In the genomic region with DNA sequence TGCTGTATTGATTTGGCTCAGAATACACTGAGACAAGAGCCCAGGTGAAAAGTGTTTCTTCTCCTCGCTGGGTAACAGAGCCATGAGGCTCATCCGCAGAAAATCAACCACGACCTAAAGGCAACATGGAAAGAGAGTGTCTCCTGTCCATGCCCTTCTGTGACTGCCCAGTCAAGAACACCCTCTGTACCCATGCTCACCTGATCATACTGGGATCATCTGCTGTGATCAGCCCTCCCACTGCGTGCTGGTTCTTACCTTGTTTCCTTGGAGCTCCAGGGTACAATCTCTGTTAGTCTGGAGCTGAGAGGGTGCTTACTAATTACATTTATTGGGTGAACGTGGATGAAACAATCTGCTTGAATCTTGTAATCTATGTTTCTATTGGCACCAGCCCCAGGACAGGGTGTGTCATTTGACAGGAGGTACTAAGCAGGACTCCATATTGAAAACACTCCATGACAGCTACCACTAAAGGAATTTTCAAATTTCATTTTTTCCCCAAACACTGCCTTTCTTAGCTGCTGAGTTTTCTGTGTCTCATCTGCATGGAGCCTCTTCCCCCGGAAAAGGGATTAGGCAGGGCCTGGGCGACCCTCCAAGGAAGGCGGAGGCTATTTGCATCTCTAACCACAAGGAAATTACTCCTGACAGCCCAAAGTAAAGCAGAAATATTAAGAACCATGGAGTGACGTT, we compare ENCODE assay signal across 18 cellular contexts. TPM values are rescaled to one million over a fixed set of nuclear protein-coding genes. Genes with fewer than 3 reads are reported as not detected.
DNase-seq lines count a peak whose midpoint lies in the region; ATAC-seq and TF ChIP-seq lines count a peak whose summit lies in the region.
"Had no signal": no experiment of that assay in that cellular context is flagged by ENCODE, and none has a peak within 500 bp of the region (broad histone marks: within the 10 kb centered on the region; RNA-seq: fewer than 3 reads in every experiment).

No MANE protein-coding gene starts in this region.

- no peaks in the 10 kb centered on the region for H4K20me1 ChIP-seq in GM23338 (replicated peaks; ENCODE audit: insufficient read depth)

- no peaks in the 10 kb centered on the region for H3K79me2 ChIP-seq in GM23338 (replicated peaks; ENCODE audit: insufficient read depth)

- intact Hi-C loops in A673 (cut with micrococcal nuclease; ENCODE audit: unreplicated experiment), result no loop called here
- intact Hi-C loops in transverse colon (cut with DNase I; ENCODE audit: low total_unique reads), result no loop called here
- intact Hi-C loops in heart right ventricle (cut with DNase I), result no loop called here

- peak overlapping the region; percentile 84 for H3K27ac ChIP-seq in A673 (ENCODE audit: low read depth, low read length, poor library complexity, severe bottlenecking)
- H3K27ac ChIP-seq in GM23338 (ENCODE audit: low read depth), result no peak overlapping the region
- H3K27ac ChIP-seq in transverse colon, result no peak overlapping the region
- H3K27ac ChIP-seq in heart right ventricle, result no peak overlapping the region
- H3K27ac ChIP-seq: suprapubic skin had no signal

- H3K9me3 Mint-ChIP-seq in GM23338, result no peaks in the 10 kb centered on the region
- H3K9me3 Mint-ChIP-seq: activated CD4-positive, alpha-beta T cell treated with anti-CD3 and anti-CD28 coated beads, Interleukin-2, amount 10 ng/mL, durations not matched to agents 7 days and 5 days; activated naive CD8-positive, alpha-beta T cell treated with anti-CD3 and anti-CD28 coated beads, Interleukin-2, amount 10 ng/mL, durations not matched to agents 7 days and 5 days had no signal

- no peak for ATAC-seq in GM23338
- ATAC-seq in HG03095 (IDR thresholded peaks at IDR 0.05; ENCODE audit: unreplicated experiment), result no peak
- no peak for ATAC-seq in heart right ventricle

- no peak overlapping the region for H3K4me3 Mint-ChIP-seq in GM23338
- H3K4me3 Mint-ChIP-seq: activated CD4-positive, alpha-beta T cell treated with anti-CD3 and anti-CD28 coated beads, Interleukin-2, amount 10 ng/mL, durations not matched to agents 7 days and 5 days; activated naive CD8-positive, alpha-beta T cell treated with anti-CD3 and anti-CD28 coated beads, Interleukin-2, amount 10 ng/mL, durations not matched to agents 7 days and 5 days had no signal

- TF ChIP-seq CTCF in A673 (conservative IDR thresholded peaks at IDR 0.05; ENCODE audit: low read depth, low read length) (no peak), GM23338 (conservative IDR thresholded peaks at IDR 0.05; ENCODE audit: low read depth in 2 of 2) (no peak), fibroblast of villous mesenchyme (IDR thresholded peaks at IDR 0.05; ENCODE audit: insufficient read depth, low read depth, low read length) (no peak), transverse colon (IDR thresholded peaks at IDR 0.05) (no peak), heart right ventricle (IDR thresholded peaks at IDR 0.05) (no peak)

- no peaks in the 10 kb centered on the region for H3K36me3 ChIP-seq in A673 (ENCODE audit: insufficient read depth, low read length, poor library complexity, severe bottlenecking)
- no peaks in the 10 kb centered on the region for H3K36me3 ChIP-seq in GM23338 (ENCODE audit: insufficient read depth)
- no peaks in the 10 kb centered on the region for H3K36me3 ChIP-seq in transverse colon
- H3K36me3 ChIP-seq in heart right ventricle, result no peaks in the 10 kb centered on the region
- H3K36me3 ChIP-seq: suprapubic skin had no signal

- peaks cover 32% of the 10 kb centered on the region for H3K4me1 ChIP-seq in A673 (ENCODE audit: insufficient read depth, low read length, poor library complexity, severe bottlenecking)
- no peaks in the 10 kb centered on the region for H3K4me1 ChIP-seq in GM23338 (ENCODE audit: insufficient read depth)
- no peaks in the 10 kb centered on the region for H3K4me1 ChIP-seq in transverse colon
- H3K4me1 ChIP-seq in heart right ventricle, result no peaks in the 10 kb centered on the region
- H3K4me1 ChIP-seq: suprapubic skin had no signal

- H3K27me3 Mint-ChIP-seq in GM23338 (ENCODE audit: insufficient read depth, low read depth, poor library complexity), result no peaks in the 10 kb centered on the region

- H3K27me3 ChIP-seq in A673 (replicated peaks; ENCODE audit: insufficient read depth, low read depth, low read length, poor library complexity) (no peaks in the 10 kb centered on the region), GM23338 (ENCODE audit: insufficient read depth) (no peaks in the 10 kb centered on the region), transverse colon (no peaks in the 10 kb centered on the region), heart right ventricle (peaks cover 0 to 16% (median 0%) of the 10 kb centered on the region in 7 donors)

- POLR2A ChIA-PET in A673 (lab: Charles Lee; ENCODE audit: low non-redundant PET), result no interaction called here
- POLR2A ChIA-PET in HEK293T (lab: Yijun Ruan, JAX), result no interaction called here

- no peak overlapping the region for H3K4me2 ChIP-seq in GM23338

- H3K36me3 Mint-ChIP-seq in GM23338 (ENCODE audit: low read depth), result no peaks in the 10 kb centered on the region
- H3K36me3 Mint-ChIP-seq: activated naive CD8-positive, alpha-beta T cell treated with anti-CD3 and anti-CD28 coated beads, Interleukin-2, amount 10 ng/mL, durations not matched to agents 7 days and 5 days had no signal

- DNase-seq in A673 (ENCODE audit: low spot score) (peak; percentile 92), GM23338 (ENCODE audit: low spot score) (no peak), amniotic epithelial cell (ENCODE audit: low read depth) (peak; percentile 85), fibroblast of villous mesenchyme (ENCODE audit: low read depth) (peak; percentile 61), transverse colon (no peak), heart right ventricle (no peak), HEK293T (ENCODE audit: extremely low spot score) (no peak)
- DNase-seq: activated CD4-positive, alpha-beta T cell treated with anti-CD3 and anti-CD28 coated beads, Interleukin-2, amount 10 ng/mL, durations not matched to agents 7 days and 5 days; activated naive CD8-positive, alpha-beta T cell treated with anti-CD3 and anti-CD28 coated beads, Interleukin-2, amount 10 ng/mL, durations not matched to agents 7 days and 5 days; Calu3; GOT3; NCI-H1092 treated with DMSO at 0.1 percent for 48 hours; NCI-H2227 treated with DMSO at 0.1 percent for 48 hours; T1000 had no signal

- H3K9me3 ChIP-seq in A673 (ENCODE audit: low read depth, low read length, poor library complexity, severe bottlenecking) (no peaks in the 10 kb centered on the region), transverse colon (no peaks in the 10 kb centered on the region), heart right ventricle (no peaks in the 10 kb centered on the region)
- H3K9me3 ChIP-seq: suprapubic skin had no signal

- TSS peak; percentile 81 for BruUV-seq in A673 (replicated peaks; lab: Mats Ljungman, UMichigan)

- no peaks in the 10 kb centered on the region for H3F3A ChIP-seq in GM23338 (replicated peaks; ENCODE audit: low read depth)

- no peak overlapping the region for H3K27ac Mint-ChIP-seq in GM23338
- H3K27ac Mint-ChIP-seq: activated CD4-positive, alpha-beta T cell treated with anti-CD3 and anti-CD28 coated beads, Interleukin-2, amount 10 ng/mL, durations not matched to agents 7 days and 5 days; activated naive CD8-positive, alpha-beta T cell treated with anti-CD3 and anti-CD28 coated beads, Interleukin-2, amount 10 ng/mL, durations not matched to agents 7 days and 5 days had no signal

- 48 to 52% methylated on average over 5 to 9 of the region's 9 CpGs for WGBS in transverse colon (ENCODE audit: low coverage in 1 of 2), 2 donors
- WGBS in heart right ventricle, 2 donors, result 57 to 61% methylated on average over 9 of the region's 9 CpGs

- CTCF ChIA-PET in A673 (lab: Charles Lee), result no interaction called here
- CTCF ChIA-PET in HEK293T (lab: Yijun Ruan, JAX), result no interaction called here

- no peaks in the 10 kb centered on the region for H3K9me2 ChIP-seq in GM23338 (ENCODE audit: insufficient read depth)

- TF ChIP-seq EP300 in transverse colon (IDR thresholded peaks at IDR 0.05; ENCODE audit: low read depth), result no peak

- H3K4me3 ChIP-seq in A673 (ENCODE audit: low read depth, low read length, poor library complexity, severe bottlenecking) (peak overlapping the region; percentile 5), GM23338 (no peak overlapping the region), fibroblast of villous mesenchyme (ENCODE audit: low read depth, low read length) (no peak overlapping the region), transverse colon (no peak overlapping the region), heart right ventricle (no peak overlapping the region)
- H3K4me3 ChIP-seq: suprapubic skin had no signal

- in situ Hi-C loops in transverse colon (cut with MboI; ENCODE audit: low pct_ligation_motif_present in 1 of 4, low pct_unique_long_range_greater_than_20kb in 1 of 4, low sequenced_read_pairs in 3 of 4), result no loop called here

- H3K4me1 Mint-ChIP-seq in GM23338, result no peaks in the 10 kb centered on the region
- H3K4me1 Mint-ChIP-seq: activated CD4-positive, alpha-beta T cell treated with anti-CD3 and anti-CD28 coated beads, Interleukin-2, amount 10 ng/mL, durations not matched to agents 7 days and 5 days; activated naive CD8-positive, alpha-beta T cell treated with anti-CD3 and anti-CD28 coated beads, Interleukin-2, amount 10 ng/mL, durations not matched to agents 7 days and 5 days had no signal

- H2AFZ ChIP-seq in GM23338, result peak overlapping the region; percentile 84; the same call in 1 of the 2 replicates

- no peak for TF ChIP-seq POLR2A in transverse colon (IDR thresholded peaks at IDR 0.05)

TF ChIP-seq in GM23338, 12 proteins besides CTCF, POLR2A, EP300 and RAD21 (continues in another document):
- TF ChIP-seq CREB1 (CRISPR knock-in tag; IDR thresholded peaks at IDR 0.05; ENCODE audit: low read depth) (no peak), STAT1 (IDR thresholded peaks at IDR 0.05; ENCODE audit: unreplicated experiment) (no peak), EZH2 (IDR thresholded peaks at IDR 0.05; ENCODE audit: low read depth, unreplicated experiment) (no peak)

TF ChIP-seq in HEK293T, 16 proteins besides CTCF, POLR2A, EP300 and RAD21:
- TF ChIP-seq FOXK2 (IDR thresholded peaks at IDR 0.05), result no peak
- no peak for TF ChIP-seq NFRKB (IDR thresholded peaks at IDR 0.05)

RNA-seq across cellular contexts. Expression of a gene that starts 39.7 kb away (rescaled TPM):
- 286 and 346 TPM in 2 replicates for total RNA-seq in A673 (2021)
- not detected in 2 replicates for total RNA-seq in GM23338 (2014; rRNA removed; shearing (Covaris generic))
- not detected in 2 replicates for polyA plus RNA-seq in GM23338 (2016; fragmentation: Nextera tagmentation; extraction: Ambion mirVana)
- 0.32 TPM in 1 of 2 replicates, not detected in the other for total RNA-seq in fibroblast of villous mesenchyme
- not detected for total RNA-seq in transverse colon
- total RNA-seq in heart right ventricle, result not detected
- polyA plus RNA-seq in heart right ventricle, result not detected
- total RNA-seq: activated CD4-positive, alpha-beta T cell treated with anti-CD3 and anti-CD28 coated beads, Interleukin-2, amount 10 ng/mL, durations not matched to agents 7 days and 5 days; activated naive CD8-positive, alpha-beta T cell treated with anti-CD3 and anti-CD28 coated beads, Interleukin-2, amount 10 ng/mL, durations not matched to agents 7 days and 5 days; Calu3; epithelial cell of proximal tubule; pulmonary artery endothelial cell; suprapubic skin had no signal

RNA-seq across cellular contexts. Expression of a gene that starts 40.6 kb away (rescaled TPM):
- total RNA-seq in A673 (2021), result 300 and 355 TPM in 2 replicates
- total RNA-seq in GM23338 (2014; rRNA removed; shearing (Covaris generic)), result 31.7 and 44.3 TPM in 2 replicates
- polyA plus RNA-seq in GM23338 (2016; fragmentation: Nextera tagmentation; extraction: Ambion mirVana), result 157 and 169 TPM in 2 replicates
- total RNA-seq in fibroblast of villous mesenchyme, result 17.4 and 24.6 TPM in 2 replicates
- total RNA-seq in transverse colon, result 10 to 100 TPM in 3 of 4 donors, 1 to 10 TPM in 1; 8.2 to 39.7 (median 22.1) TPM
- 10 to 100 TPM; 13.8 to 30.0 (median 21.0) TPM for total RNA-seq in heart right ventricle
- 10 to 100 TPM; 13.1 to 63.0 TPM for polyA plus RNA-seq in heart right ventricle

Comparison
In these comparisons a context has a peak if more than half of its experiments do, and no peak if none do; other contexts are left out.
1. DNase-seq: peak in A673 (single experiment), amniotic epithelial cell (single experiment) and fibroblast of villous mesenchyme (single experiment); none in GM23338 (single experiment), transverse colon (single experiment), heart right ventricle (0 of 2) and HEK293T (single experiment).
2. RNA of a gene that starts 39.7 kb away (total RNA-seq): 286 to 346 TPM in A673; not detected in GM23338, 0.32 TPM in fibroblast of villous mesenchyme, not detected in transverse colon and not detected in heart right ventricle; every median in the first group is over 100 times any median in the second.